9 cellular contexts compared by ENCODE assay signal in the genomic region with DNA sequence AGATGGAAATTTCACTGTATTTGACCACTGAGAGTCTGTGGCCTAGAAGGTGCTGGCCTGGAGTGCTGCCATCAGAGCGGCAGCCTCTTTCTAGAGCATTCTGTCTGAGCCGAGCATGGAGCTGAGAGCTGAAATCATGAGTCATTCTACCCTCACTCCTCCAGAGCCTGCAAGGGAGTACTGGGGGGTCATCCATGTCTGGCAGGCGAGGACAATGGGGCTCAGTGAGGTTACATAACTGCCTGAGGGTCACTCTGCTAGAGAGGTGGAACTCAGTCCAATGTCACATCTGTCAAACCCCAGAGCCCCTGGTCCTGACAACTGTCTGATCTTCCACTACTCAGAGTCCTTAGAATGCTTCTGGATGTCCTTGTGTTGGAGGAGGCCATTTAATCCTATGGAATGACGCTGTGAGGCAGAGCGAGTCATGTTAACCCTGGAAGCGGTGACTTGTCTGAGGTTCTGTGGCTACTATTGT.
A peak's percentile ranks its signal among the peaks of the same experiment; 100 is the strongest.
DNase-seq lines count a peak whose midpoint lies in the region; ATAC-seq lines count a peak whose summit lies in the region.
"Had no signal": no experiment of that assay in that cellular context is flagged by ENCODE, and none has a peak within 500 bp of the region (broad histone marks: within the 10 kb centered on the region; RNA-seq: fewer than 3 reads in every experiment).

No MANE protein-coding gene starts in this region.

- ATAC-seq in stimulated activated memory B cell treated with anti-CD40 and anti-IgM and Interleukin-4, amounts not matched to agents 10 μg/mL and 1 μg/mL and 100 μg/mL, for 72 hours = no peak
- ATAC-seq in esophagus mucosa = no peak
- ATAC-seq: left cardiac atrium had no signal

- no peaks in the 10 kb centered on the region for H3K27me3 Mint-ChIP-seq in T-helper 2 cell treated with Interferon-gamma antibody and Interleukin-4, amounts not matched to agents 5 μg/mL and 100 μg/mL, for 36 hours (ENCODE audit: low read depth)
- no peaks in the 10 kb centered on the region for H3K27me3 Mint-ChIP-seq in stimulated activated memory B cell treated with anti-CD40 and anti-IgM and Interleukin-4, amounts not matched to agents 10 μg/mL and 1 μg/mL and 100 μg/mL, for 72 hours

- peak overlapping the region; percentile 38 for H3K27ac Mint-ChIP-seq in T-helper 2 cell treated with Interferon-gamma antibody and Interleukin-4, amounts not matched to agents 5 μg/mL and 100 μg/mL, for 36 hours
- H3K27ac Mint-ChIP-seq in stimulated activated memory B cell treated with anti-CD40 and anti-IgM and Interleukin-4, amounts not matched to agents 10 μg/mL and 1 μg/mL and 100 μg/mL, for 72 hours = peak overlapping the region; percentile 69

- H3K9me3 Mint-ChIP-seq in T-helper 2 cell treated with Interferon-gamma antibody and Interleukin-4, amounts not matched to agents 5 μg/mL and 100 μg/mL, for 36 hours = no peaks in the 10 kb centered on the region
- no peaks in the 10 kb centered on the region for H3K9me3 Mint-ChIP-seq in stimulated activated memory B cell treated with anti-CD40 and anti-IgM and Interleukin-4, amounts not matched to agents 10 μg/mL and 1 μg/mL and 100 μg/mL, for 72 hours

- peaks cover 4% of the 10 kb centered on the region for H3K36me3 Mint-ChIP-seq in T-helper 2 cell treated with Interferon-gamma antibody and Interleukin-4, amounts not matched to agents 5 μg/mL and 100 μg/mL, for 36 hours (ENCODE audit: low read depth)
- H3K36me3 Mint-ChIP-seq in stimulated activated memory B cell treated with anti-CD40 and anti-IgM and Interleukin-4, amounts not matched to agents 10 μg/mL and 1 μg/mL and 100 μg/mL, for 72 hours = no peaks in the 10 kb centered on the region

- H3K4me1 Mint-ChIP-seq in T-helper 2 cell treated with Interferon-gamma antibody and Interleukin-4, amounts not matched to agents 5 μg/mL and 100 μg/mL, for 36 hours (ENCODE audit: low read depth) = peaks cover 35% of the 10 kb centered on the region
- peaks cover 45% of the 10 kb centered on the region for H3K4me1 Mint-ChIP-seq in stimulated activated memory B cell treated with anti-CD40 and anti-IgM and Interleukin-4, amounts not matched to agents 10 μg/mL and 1 μg/mL and 100 μg/mL, for 72 hours

- DNase-seq in T-helper 2 cell treated with Interferon-gamma antibody and Interleukin-4, amounts not matched to agents 5 μg/mL and 100 μg/mL, for 36 hours (ENCODE audit: low spot score) = no peak
- DNase-seq in T-helper 2 cell = no peak
- DNase-seq in RKO (ENCODE audit: low spot score) = peak; percentile 69
- DNase-seq in epithelial cell of prostate (ENCODE audit: low read depth, low spot score) = no peak
- DNase-seq in iPS-NIHi7 (ENCODE audit: extremely low spot score) = no peak
- no peak for DNase-seq in SIG-M5 (lab: John Stamatoyannopoulos, UW)
- DNase-seq: left cardiac atrium had no signal

- H3K4me3 Mint-ChIP-seq in T-helper 2 cell treated with Interferon-gamma antibody and Interleukin-4, amounts not matched to agents 5 μg/mL and 100 μg/mL, for 36 hours = no peak overlapping the region
- no peak overlapping the region for H3K4me3 Mint-ChIP-seq in stimulated activated memory B cell treated with anti-CD40 and anti-IgM and Interleukin-4, amounts not matched to agents 10 μg/mL and 1 μg/mL and 100 μg/mL, for 72 hours

- H3K27ac ChIP-seq in epithelial cell of prostate = peak overlapping the region; percentile 45
